ENCODE assay signal across 1 cellular context in the genomic region with DNA sequence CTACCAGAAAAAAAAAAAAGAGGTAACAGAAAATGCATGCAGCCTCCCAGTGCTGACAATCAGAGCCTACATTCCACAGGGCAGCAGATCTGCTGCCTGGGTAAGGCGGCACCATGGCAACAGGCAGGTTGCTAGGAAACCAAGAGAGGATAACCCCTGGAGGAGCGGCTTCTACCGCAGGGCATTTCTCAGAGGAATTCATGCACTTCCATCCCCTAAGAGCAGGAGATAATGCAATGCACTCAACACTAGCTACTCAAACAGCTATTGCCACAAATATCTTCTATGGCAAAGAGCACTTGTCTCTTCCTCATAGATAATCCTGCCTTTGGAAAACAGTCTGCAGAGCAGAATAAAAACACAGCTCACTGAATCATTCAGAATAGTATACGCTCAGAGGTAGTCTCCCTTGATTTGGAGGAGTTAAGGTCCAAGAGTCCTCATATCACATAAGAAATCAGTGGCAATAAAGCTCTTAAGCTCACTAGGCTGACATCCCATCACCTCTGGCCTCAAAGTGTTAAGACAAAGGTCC.
TF ChIP-seq lines count a peak whose summit lies in the region.

No MANE protein-coding gene starts in this region.

TF ChIP-seq in Ishikawa, 13 proteins besides CTCF, POLR2A, EP300 and RAD21 (continued from another document):
- TF ChIP-seq, protein P1, sequence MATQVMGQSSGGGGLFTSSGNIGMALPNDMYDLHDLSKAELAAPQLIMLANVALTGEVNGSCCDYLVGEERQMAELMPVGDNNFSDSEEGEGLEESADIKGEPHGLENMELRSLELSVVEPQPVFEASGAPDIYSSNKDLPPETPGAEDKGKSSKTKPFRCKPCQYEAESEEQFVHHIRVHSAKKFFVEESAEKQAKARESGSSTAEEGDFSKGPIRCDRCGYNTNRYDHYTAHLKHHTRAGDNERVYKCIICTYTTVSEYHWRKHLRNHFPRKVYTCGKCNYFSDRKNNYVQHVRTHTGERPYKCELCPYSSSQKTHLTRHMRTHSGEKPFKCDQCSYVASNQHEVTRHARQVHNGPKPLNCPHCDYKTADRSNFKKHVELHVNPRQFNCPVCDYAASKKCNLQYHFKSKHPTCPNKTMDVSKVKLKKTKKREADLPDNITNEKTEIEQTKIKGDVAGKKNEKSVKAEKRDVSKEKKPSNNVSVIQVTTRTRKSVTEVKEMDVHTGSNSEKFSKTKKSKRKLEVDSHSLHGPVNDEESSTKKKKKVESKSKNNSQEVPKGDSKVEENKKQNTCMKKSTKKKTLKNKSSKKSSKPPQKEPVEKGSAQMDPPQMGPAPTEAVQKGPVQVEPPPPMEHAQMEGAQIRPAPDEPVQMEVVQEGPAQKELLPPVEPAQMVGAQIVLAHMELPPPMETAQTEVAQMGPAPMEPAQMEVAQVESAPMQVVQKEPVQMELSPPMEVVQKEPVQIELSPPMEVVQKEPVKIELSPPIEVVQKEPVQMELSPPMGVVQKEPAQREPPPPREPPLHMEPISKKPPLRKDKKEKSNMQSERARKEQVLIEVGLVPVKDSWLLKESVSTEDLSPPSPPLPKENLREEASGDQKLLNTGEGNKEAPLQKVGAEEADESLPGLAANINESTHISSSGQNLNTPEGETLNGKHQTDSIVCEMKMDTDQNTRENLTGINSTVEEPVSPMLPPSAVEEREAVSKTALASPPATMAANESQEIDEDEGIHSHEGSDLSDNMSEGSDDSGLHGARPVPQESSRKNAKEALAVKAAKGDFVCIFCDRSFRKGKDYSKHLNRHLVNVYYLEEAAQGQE (IDR thresholded peaks at IDR 0.05; ENCODE audit: low read depth), result no peak
- TF ChIP-seq TEAD4 (IDR thresholded peaks at IDR 0.05) (peak; percentile 59), CEBPB (IDR thresholded peaks at IDR 0.05) (no peak)
